ENCODE assay signal across 8 cellular contexts in the genomic region with DNA sequence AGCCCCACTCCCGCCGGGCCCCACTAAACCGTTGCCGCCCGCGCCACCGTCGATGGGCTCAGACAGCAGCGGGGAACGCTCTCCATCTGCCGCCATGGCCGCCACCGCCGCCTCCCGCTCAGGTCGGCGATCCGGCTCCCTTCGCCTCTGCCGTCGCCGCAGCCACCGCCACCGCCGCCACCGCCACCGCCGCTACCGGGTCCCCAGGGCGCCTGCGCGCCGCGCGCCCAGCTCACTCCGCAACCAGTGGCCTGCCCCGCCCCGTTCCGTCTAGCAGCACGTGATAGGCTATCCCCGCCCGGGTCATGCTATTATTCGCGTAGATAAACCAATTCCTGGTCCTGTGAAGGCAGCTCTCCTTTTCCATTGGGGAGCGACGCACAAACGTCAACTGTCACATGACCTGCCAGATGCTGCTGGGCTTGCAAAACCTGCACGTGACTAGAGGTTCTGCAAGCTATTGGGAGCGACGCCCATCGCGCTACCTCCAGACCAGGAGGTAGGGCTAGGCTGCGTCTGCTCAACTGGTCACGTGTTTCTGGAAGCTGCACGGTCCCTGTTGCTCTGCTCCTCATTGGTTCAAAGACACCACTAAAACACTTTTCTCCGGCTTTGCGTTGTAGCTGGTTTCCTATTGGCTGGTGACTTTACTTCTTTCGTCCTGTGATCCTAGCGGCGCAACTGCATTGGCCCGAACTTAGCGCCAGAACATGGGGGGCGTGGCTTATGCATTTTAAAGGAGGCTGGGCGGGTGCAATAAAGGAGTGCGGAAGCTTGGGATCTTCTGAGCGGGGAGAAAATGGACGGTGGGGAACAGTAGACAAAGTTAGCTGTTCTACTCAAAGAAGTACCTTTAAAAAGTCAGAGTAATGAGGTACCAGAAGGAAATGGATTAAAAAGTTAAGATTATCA. TPM values are rescaled to one million over a fixed set of nuclear protein-coding genes. Genes with fewer than 3 reads are reported as not detected.
A peak's percentile ranks its signal among the peaks of the same experiment; 100 is the strongest.
DNase-seq lines count a peak whose midpoint lies in the region; ATAC-seq and TF ChIP-seq lines count a peak whose summit lies in the region.

PIP4P1 (minus strand) TSS at position 205 of the 912 bp plus-strand sequence; CDS start at position 96, 109 bp downstream.

- peak; percentile 98 to 99 (median 99) for DNase-seq in CD8-positive, alpha-beta memory T cell
- DNase-seq in HS-5 (ENCODE audit: low read depth): peak; percentile 99
- peak; percentile 98 for DNase-seq in NK-92 treated with Interleukin-12 subunit alpha and Interleukin-12 subunit beta, amount 100 ng/mL, for 24 hours (lab: John Stamatoyannopoulos, UW)
- DNase-seq in activated CD8-positive, alpha-beta memory T cell treated with anti-CD3 and anti-CD28 coated beads for 24 hours: peak; percentile 97
- peak; percentile 98 for DNase-seq in effector CD4-positive, alpha-beta T cell
- peak; percentile 99 for DNase-seq in lower lobe of right lung
- peak; percentile 96 to 98 (median 97) for DNase-seq in stimulated activated CD4-positive, alpha-beta T cell treated with anti-CD3 and anti-CD28 coated beads, TNF-alpha, amount 100 ng/mL, for 24 hours (ENCODE audit: low read depth in 3 of 3)

- no peaks in the 10 kb centered on the region for H3K9me3 ChIP-seq in CD8-positive, alpha-beta memory T cell (ENCODE audit: low read length)
- H3K9me3 ChIP-seq in lower lobe of right lung: no peaks in the 10 kb centered on the region

- peaks cover 0 to 6% of the 10 kb centered on the region in 2 donors for H3K27me3 Mint-ChIP-seq in CD8-positive, alpha-beta memory T cell

- peaks cover 40% of the 10 kb centered on the region for H3K36me3 ChIP-seq in CD8-positive, alpha-beta memory T cell (ENCODE audit: insufficient read depth, low read length)
- peaks cover 41% of the 10 kb centered on the region for H3K36me3 ChIP-seq in lower lobe of right lung

- H3K27ac ChIP-seq in CD8-positive, alpha-beta memory T cell (ENCODE audit: low read depth, low read length): peak within 1 kb of the TSS; percentile 75
- peak within 1 kb of the TSS; percentile 94 for H3K27ac ChIP-seq in lower lobe of right lung

- H3K4me3 ChIP-seq in CD8-positive, alpha-beta memory T cell (ENCODE audit: low read length): peak within 1 kb of the TSS; percentile 78
- H3K4me3 ChIP-seq in lower lobe of right lung: peak within 1 kb of the TSS; percentile 95

- peaks cover 28% of the 10 kb centered on the region for H3K4me1 ChIP-seq in CD8-positive, alpha-beta memory T cell (ENCODE audit: insufficient read depth, low read length)
- peaks cover 33% of the 10 kb centered on the region for H3K4me1 ChIP-seq in lower lobe of right lung

- H3K4me3 Mint-ChIP-seq in CD8-positive, alpha-beta memory T cell: peak within 1 kb of the TSS; percentile 86 to 95 (median 89)

- intact Hi-C loops in lower lobe of right lung (cut with DNase I): no loop called here

- CTCF ChIA-PET in CD8-positive, alpha-beta memory T cell (lab: Charles Lee): interaction anchor here (0.8 to 2.7 kb wide), 8 partner anchors 9 to 149 kb away, joined by 3 to 11 read pairs (median 4); no protein-coding TSS in a partner anchor

- H3K36me3 Mint-ChIP-seq in CD8-positive, alpha-beta memory T cell: peaks cover 0 to 28% (median 13%) of the 10 kb centered on the region in 3 donors

- peak; percentile 96 for ATAC-seq in GM19468 (IDR thresholded peaks at IDR 0.05; ENCODE audit: extremely low read depth, unreplicated experiment)
- ATAC-seq in lower lobe of right lung: peak; percentile 97 to 98

- H3K9me3 Mint-ChIP-seq in CD8-positive, alpha-beta memory T cell: no peaks in the 10 kb centered on the region

- POLR2A ChIA-PET in CD8-positive, alpha-beta memory T cell (lab: Charles Lee): interaction anchor here (0.8 to 2.1 kb wide), 10 partner anchors 8 to 222 kb away, joined by 3 to 21 read pairs (median 6); partner anchors contain the start of genes PARP2 and PNP

- H3K4me1 Mint-ChIP-seq in CD8-positive, alpha-beta memory T cell: peaks cover 29 to 41% (median 34%) of the 10 kb centered on the region in 3 donors

- H3K27me3 ChIP-seq in CD8-positive, alpha-beta memory T cell (ENCODE audit: insufficient read depth, low read length, poor library complexity, severe bottlenecking): no peaks in the 10 kb centered on the region
- H3K27me3 ChIP-seq in lower lobe of right lung (ENCODE audit: low read depth): no peaks in the 10 kb centered on the region

- no peak for TF ChIP-seq CTCF in lower lobe of right lung (IDR thresholded peaks at IDR 0.05)

- H3K27ac Mint-ChIP-seq in CD8-positive, alpha-beta memory T cell: peak within 1 kb of the TSS; percentile 91 to 98 (median 96)

RNA-seq across cellular contexts. Expression of gene PIP4P1, which starts in this region (rescaled TPM):
- 10 to 100 TPM; 29.5 to 33.5 TPM for total RNA-seq in CD8-positive, alpha-beta memory T cell
- polyA plus RNA-seq in CD8-positive, alpha-beta memory T cell: 36.4 TPM
- total RNA-seq in lower lobe of right lung: 37.7 TPM

Comparison
In these comparisons a context has a peak if more than half of its experiments do, and no peak if none do; other contexts are left out.
1. Peak in every context shown above with its lines: DNase-seq, ATAC-seq, H3K4me3 ChIP-seq and H3K27ac ChIP-seq.